19 cellular contexts compared by ENCODE assay signal in the genomic region with DNA sequence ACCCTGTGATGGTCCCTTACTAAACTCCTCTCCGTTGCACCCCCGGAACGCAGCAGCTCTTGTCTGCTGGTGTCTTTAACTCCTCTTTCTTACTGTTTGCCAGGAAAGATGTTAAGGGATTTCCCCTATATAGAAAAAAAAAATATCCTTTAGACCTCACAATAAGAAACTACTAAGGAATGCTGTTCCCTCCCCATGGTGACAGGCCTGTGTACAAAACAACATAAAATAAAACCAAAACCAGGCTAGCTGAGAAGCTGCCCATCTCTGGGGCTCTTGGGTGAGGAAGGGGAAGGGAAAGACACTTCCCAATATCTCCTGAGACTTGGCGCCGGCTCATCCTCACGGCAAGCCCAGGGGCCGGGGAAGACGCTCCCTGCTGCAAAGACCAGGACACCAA.
A peak's percentile ranks its signal among the peaks of the same experiment; 100 is the strongest.
DNase-seq lines count a peak whose midpoint lies in the region; ATAC-seq and TF ChIP-seq lines count a peak whose summit lies in the region.
"Had no signal": no experiment of that assay in that cellular context is flagged by ENCODE, and none has a peak within 500 bp of the region (broad histone marks: within the 10 kb centered on the region; RNA-seq: fewer than 3 reads in every experiment).

No MANE protein-coding gene starts in this region.

- H3K9me3 Mint-ChIP-seq in dendritic cell treated with granulocyte-macrophage colony-stimulating factor and Interleukin-4, amounts not matched to agents 40 ng/mL and 50 ng/mL, for 4 days: no peaks in the 10 kb centered on the region
- H3K9me3 Mint-ChIP-seq in mesothelial cell of epicardium: no peaks in the 10 kb centered on the region
- H3K9me3 Mint-ChIP-seq in natural killer cell treated with Interleukin-12 subunit alpha and Interleukin-12 subunit beta and Interleukin-15 and Interleukin-18, amount 100 ng/mL, for 72 hours: no peaks in the 10 kb centered on the region

- H3K4me1 Mint-ChIP-seq in dendritic cell treated with granulocyte-macrophage colony-stimulating factor and Interleukin-4, amounts not matched to agents 40 ng/mL and 50 ng/mL, for 4 days (ENCODE audit: low read depth): peaks cover 100% of the 10 kb centered on the region
- peaks cover 21% of the 10 kb centered on the region for H3K4me1 Mint-ChIP-seq in mesothelial cell of epicardium
- peaks cover 25 to 37% of the 10 kb centered on the region in 2 donors for H3K4me1 Mint-ChIP-seq in natural killer cell treated with Interleukin-12 subunit alpha and Interleukin-12 subunit beta and Interleukin-15 and Interleukin-18, amount 100 ng/mL, for 72 hours (ENCODE audit: low read depth in 2 of 2)

- H3K27ac Mint-ChIP-seq in dendritic cell treated with granulocyte-macrophage colony-stimulating factor and Interleukin-4, amounts not matched to agents 40 ng/mL and 50 ng/mL, for 4 days: peak overlapping the region; percentile 33
- H3K27ac Mint-ChIP-seq in mesothelial cell of epicardium: peak overlapping the region; percentile 22
- peak overlapping the region in 1 of 2 donors; percentile 48 for H3K27ac Mint-ChIP-seq in natural killer cell treated with Interleukin-12 subunit alpha and Interleukin-12 subunit beta and Interleukin-15 and Interleukin-18, amount 100 ng/mL, for 72 hours

- H3K27me3 ChIP-seq in SJSA1 (replicated peaks): no peaks in the 10 kb centered on the region
- H3K27me3 ChIP-seq: tibial artery had no signal

- peaks cover 67% of the 10 kb centered on the region for H3K36me3 Mint-ChIP-seq in dendritic cell treated with granulocyte-macrophage colony-stimulating factor and Interleukin-4, amounts not matched to agents 40 ng/mL and 50 ng/mL, for 4 days (ENCODE audit: low read depth)
- no peaks in the 10 kb centered on the region for H3K36me3 Mint-ChIP-seq in mesothelial cell of epicardium
- H3K36me3 Mint-ChIP-seq in natural killer cell treated with Interleukin-12 subunit alpha and Interleukin-12 subunit beta and Interleukin-15 and Interleukin-18, amount 100 ng/mL, for 72 hours: no peaks in the 10 kb centered on the region

- H3K27ac ChIP-seq in SJSA1: peak overlapping the region; percentile 62
- H3K27ac ChIP-seq in substantia nigra (ENCODE audit: low read depth, low read length, poor library complexity, severe bottlenecking): peak overlapping the region; percentile 97
- H3K27ac ChIP-seq: KMS-11, skin epidermis had no signal

- H3K27me3 Mint-ChIP-seq in dendritic cell treated with granulocyte-macrophage colony-stimulating factor and Interleukin-4, amounts not matched to agents 40 ng/mL and 50 ng/mL, for 4 days: no peaks in the 10 kb centered on the region
- H3K27me3 Mint-ChIP-seq in mesothelial cell of epicardium (ENCODE audit: low read depth): no peaks in the 10 kb centered on the region
- H3K27me3 Mint-ChIP-seq in natural killer cell treated with Interleukin-12 subunit alpha and Interleukin-12 subunit beta and Interleukin-15 and Interleukin-18, amount 100 ng/mL, for 72 hours: no peaks in the 10 kb centered on the region

- H3K4me1 ChIP-seq in SJSA1 (replicated peaks): peaks cover 40% of the 10 kb centered on the region

- H3K4me3 ChIP-seq in SJSA1: no peak overlapping the region
- H3K4me3 ChIP-seq: skin epidermis, tibial artery had no signal

- DNase-seq in SJSA1 (ENCODE audit: low read depth in 1 of 2, low spot score in 2 of 2) (peak in 1 of 2 experiments; percentile 60), mesothelial cell of epicardium (ENCODE audit: low spot score in 2 of 2, unreplicated experiment in 2 of 2) (no peak), substantia nigra (lab: John Stamatoyannopoulos, UW) (no peak), nucleus accumbens (lab: John Stamatoyannopoulos, UW) (no peak)
- DNase-seq in natural killer cell treated with Interleukin-12 subunit alpha and Interleukin-12 subunit beta and Interleukin-15 and Interleukin-18, amount 100 ng/mL, for 72 hours (ENCODE audit: low spot score): no peak
- DNase-seq: activated CD4-positive, alpha-beta T cell treated with anti-CD3 and anti-CD28 coated beads for 1 hour; activated gamma-delta T cell treated with Interleukin-2 at 50 U/mL for 16 hours; dermis blood vessel endothelial cell; kidney; NCI-H82; SK-N-SH; stimulated activated CD4-positive, alpha-beta T cell treated with anti-CD3 and anti-CD28 coated beads, Interleukin-4, amount 100 ng/mL, for 4 hours; T-helper 9 cell; tibial artery had no signal

- no peaks in the 10 kb centered on the region for H3K9me3 ChIP-seq in SJSA1 (replicated peaks)
- H3K9me3 ChIP-seq: SK-N-SH, tibial artery had no signal

- no peak for TF ChIP-seq CTCF in mesothelial cell of epicardium (IDR thresholded peaks at IDR 0.05; ENCODE audit: unreplicated experiment)

- H3K36me3 ChIP-seq in SJSA1: peaks cover 7% of the 10 kb centered on the region; the same call in 1 of the 2 replicates

- no peak for ATAC-seq in HG03175 (IDR thresholded peaks at IDR 0.05; ENCODE audit: unreplicated experiment)
- no peak for ATAC-seq in natural killer cell treated with Interleukin-12 subunit alpha and Interleukin-12 subunit beta and Interleukin-15 and Interleukin-18, amount 100 ng/mL, for 72 hours
- ATAC-seq: Panc1 had no signal

- H3K4me3 Mint-ChIP-seq in dendritic cell treated with granulocyte-macrophage colony-stimulating factor and Interleukin-4, amounts not matched to agents 40 ng/mL and 50 ng/mL, for 4 days: no peak overlapping the region
- H3K4me3 Mint-ChIP-seq in mesothelial cell of epicardium: no peak overlapping the region
- no peak overlapping the region for H3K4me3 Mint-ChIP-seq in natural killer cell treated with Interleukin-12 subunit alpha and Interleukin-12 subunit beta and Interleukin-15 and Interleukin-18, amount 100 ng/mL, for 72 hours

- intact Hi-C loops in dendritic cell treated with granulocyte-macrophage colony-stimulating factor and Interleukin-4, amounts not matched to agents 40 ng/mL and 50 ng/mL, for 4 days (cut with micrococcal nuclease): no loop called here
